Comparison of ENCODE assay signal across 16 cellular contexts in the genomic region with DNA sequence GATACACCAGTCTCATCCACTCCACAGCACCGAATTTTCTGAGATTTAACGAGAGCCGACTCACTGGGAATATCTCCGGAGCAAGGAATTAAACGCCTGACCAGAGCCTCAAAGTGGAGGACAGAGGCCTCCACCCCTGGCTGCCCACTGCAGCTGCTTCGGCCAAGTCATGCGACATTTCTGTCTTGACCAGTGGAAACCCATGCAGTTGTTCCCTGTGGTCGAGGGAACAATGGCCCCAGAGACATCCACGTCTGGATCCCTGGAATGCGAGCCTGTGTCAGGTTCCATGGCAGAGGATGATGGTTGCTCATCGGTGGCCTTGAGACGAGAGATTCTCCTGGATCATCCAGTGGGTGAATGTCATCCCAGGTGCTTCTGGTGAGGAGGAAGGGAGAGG.
A peak's percentile ranks its signal among the peaks of the same experiment; 100 is the strongest.
DNase-seq lines count a peak whose midpoint lies in the region; ATAC-seq and TF ChIP-seq lines count a peak whose summit lies in the region.
"Had no signal": no experiment of that assay in that cellular context is flagged by ENCODE, and none has a peak within 500 bp of the region (broad histone marks: within the 10 kb centered on the region; RNA-seq: fewer than 3 reads in every experiment).

No MANE protein-coding gene starts in this region.

- peaks cover 33% of the 10 kb centered on the region for H3K36me3 Mint-ChIP-seq in Calu3 (ENCODE audit: insufficient read depth, unreplicated experiment)
- H3K36me3 Mint-ChIP-seq: CD14-positive monocyte; CD4-positive, alpha-beta memory T cell had no signal

- no peak overlapping the region for H3K4me3 Mint-ChIP-seq in Calu3 (ENCODE audit: low read depth, unreplicated experiment)
- H3K4me3 Mint-ChIP-seq: CD14-positive monocyte; CD4-positive, alpha-beta memory T cell had no signal

- no peak overlapping the region for H3K4me3 ChIP-seq in SJCRH30
- H3K4me3 ChIP-seq in osteoblast (ENCODE audit: insufficient read depth, low read length) = no peak overlapping the region
- H3K4me3 ChIP-seq: BLaER1, GM23248, HAP-1 had no signal

- H3K9me3 Mint-ChIP-seq in Calu3 (ENCODE audit: low read depth, unreplicated experiment) = no peaks in the 10 kb centered on the region
- H3K9me3 Mint-ChIP-seq: CD14-positive monocyte; CD4-positive, alpha-beta memory T cell had no signal

- H3K9me3 ChIP-seq in SJCRH30 (replicated peaks) (no peaks in the 10 kb centered on the region), osteoblast (ENCODE audit: low read depth, low read length) (no peaks in the 10 kb centered on the region)
- H3K9me3 ChIP-seq: BLaER1, HAP-1 had no signal

- no TSS peak for BruUV-seq in Calu3 (replicated peaks; lab: Mats Ljungman, UMichigan)

- H3K4me2 ChIP-seq in osteoblast (ENCODE audit: insufficient read depth, low read length) = no peak overlapping the region
- H3K4me2 ChIP-seq: BLaER1 had no signal

- peaks cover 54% of the 10 kb centered on the region for H3K4me1 Mint-ChIP-seq in Calu3 (ENCODE audit: low read depth, unreplicated experiment)
- H3K4me1 Mint-ChIP-seq: CD14-positive monocyte; CD4-positive, alpha-beta memory T cell had no signal

- no peaks in the 10 kb centered on the region for H3K36me3 ChIP-seq in SJCRH30
- H3K36me3 ChIP-seq in osteoblast (ENCODE audit: insufficient read depth, low read length) = no peaks in the 10 kb centered on the region
- H3K36me3 ChIP-seq: BLaER1, HAP-1 had no signal

- H3K79me2 ChIP-seq in osteoblast (ENCODE audit: insufficient read depth, low read length) = no peaks in the 10 kb centered on the region

- CTCF ChIA-PET in Calu3 (lab: Charles Lee) = no interaction called here

- no peak overlapping the region for H2AFZ ChIP-seq in osteoblast (ENCODE audit: low read length)
- H2AFZ ChIP-seq: GM23248 had no signal

- H3K27me3 Mint-ChIP-seq in Calu3 (ENCODE audit: unreplicated experiment) = no peaks in the 10 kb centered on the region

- TF ChIP-seq CTCF in Calu3 (IDR thresholded peaks at IDR 0.05; ENCODE audit: unreplicated experiment) (no peak), osteoblast (IDR thresholded peaks at IDR 0.05; ENCODE audit: extremely low read depth, low read depth, low read length) (no peak), foreskin keratinocyte (conservative IDR thresholded peaks at IDR 0.05) (no peak)

- DNase-seq in Calu3 (no peak), SJCRH30 (peak; percentile 25 to 38), myocyte (ENCODE audit: low read depth) (peak; percentile 88), osteoblast (ENCODE audit: insufficient read length, low spot score, missing footprints) (peak; percentile 45), COLO829 (ENCODE audit: low spot score) (no peak), NCI-H2227 (lab: John Stamatoyannopoulos, UW; ENCODE audit: unreplicated experiment) (no peak), foreskin keratinocyte (no peak)
- DNase-seq: 8988T; CD4-positive, alpha-beta memory T cell; DMS 273 treated with DMSO at 0.1 percent for 48 hours; GM23248 had no signal

- H3K27ac ChIP-seq in SJCRH30 (no peak overlapping the region; the same call in 1 of the 2 replicates), osteoblast (ENCODE audit: low read depth, low read length) (no peak overlapping the region), foreskin keratinocyte (no peak overlapping the region)
- H3K27ac ChIP-seq: BLaER1, GM23248 had no signal

- no peak for ATAC-seq in activated CD4-positive, CD25-positive, alpha-beta regulatory T cell treated with anti-CD3 and anti-CD28 coated beads, Interleukin-2, amount 50 U/mL, for 24 hours
- ATAC-seq in foreskin keratinocyte = no peak
- ATAC-seq: HepG2 had no signal

- no peaks in the 10 kb centered on the region for H4K20me1 ChIP-seq in osteoblast (ENCODE audit: insufficient read depth, low read length)
- H4K20me1 ChIP-seq: BLaER1 had no signal

- H3K27ac Mint-ChIP-seq in Calu3 (ENCODE audit: unreplicated experiment) = peak overlapping the region; percentile 51
- H3K27ac Mint-ChIP-seq: CD14-positive monocyte; CD4-positive, alpha-beta memory T cell had no signal

- intact Hi-C loops in Calu3 (cut with micrococcal nuclease; ENCODE audit: unreplicated experiment) = loop anchor here (5.0 kb wide), 2 partner anchors 40 to 110 kb away; no protein-coding TSS in a partner anchor

- H3K4me1 ChIP-seq in SJCRH30 (peaks cover 32% of the 10 kb centered on the region), osteoblast (ENCODE audit: insufficient read depth, low read length) (peaks cover 14% of the 10 kb centered on the region), foreskin keratinocyte (peaks cover 10% of the 10 kb centered on the region)
- H3K4me1 ChIP-seq: HAP-1 had no signal

- H3K27me3 ChIP-seq in SJCRH30 (no peaks in the 10 kb centered on the region), osteoblast (ENCODE audit: insufficient read depth, low read length) (no peaks in the 10 kb centered on the region), foreskin keratinocyte (no peaks in the 10 kb centered on the region)
- H3K27me3 ChIP-seq: BLaER1 had no signal

Comparison
In these comparisons a context has a peak if more than half of its experiments do, and no peak if none do; other contexts are left out.
1. DNase-seq: peak in SJCRH30 (2 of 2), myocyte (single experiment) and osteoblast (single experiment); none in Calu3 (single experiment), COLO829 (single experiment), NCI-H2227 (single experiment) and foreskin keratinocyte (0 of 2).